21 cellular contexts compared by ENCODE assay signal in the genomic region with DNA sequence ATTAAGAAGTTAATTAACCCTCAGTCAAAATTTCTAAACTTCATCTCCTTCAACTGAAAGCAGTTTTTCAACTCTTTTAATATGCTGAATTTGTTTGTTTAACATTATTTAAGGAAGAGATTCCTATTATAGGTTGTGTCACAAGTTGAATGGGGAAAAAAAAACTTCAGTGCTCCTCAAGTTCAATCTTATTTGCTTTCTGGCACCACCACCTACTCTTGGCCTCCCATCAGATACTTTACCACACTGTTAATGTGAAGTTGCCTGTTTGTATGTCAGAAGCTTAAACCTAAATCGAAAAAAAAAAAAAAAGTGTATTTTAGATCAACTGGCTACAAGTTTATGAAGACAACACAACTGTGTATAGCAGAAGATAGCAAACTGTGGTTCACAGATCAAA. TPM values are rescaled to one million over a fixed set of nuclear protein-coding genes. Genes with fewer than 3 reads are reported as not detected.
DNase-seq lines count a peak whose midpoint lies in the region; ATAC-seq and TF ChIP-seq lines count a peak whose summit lies in the region.
"Had no signal": no experiment of that assay in that cellular context is flagged by ENCODE, and none has a peak within 500 bp of the region (broad histone marks: within the 10 kb centered on the region; RNA-seq: fewer than 3 reads in every experiment).

No MANE protein-coding gene starts in this region.

- CTCF ChIA-PET in PC-3 (lab: Charles Lee) = interaction anchor here (0.6 kb wide), 1 partner anchor 169 kb away, joined by 3 read pairs; no protein-coding TSS in a partner anchor

- H3K9ac ChIP-seq in PC-3 (ENCODE audit: low read length) = no peak overlapping the region
- H3K9ac ChIP-seq: BLaER1 treated with 17β-estradiol and CSF1 and Interleukin-3, amounts not matched to agents 10 nM and 100 nM had no signal

- POLR2A ChIA-PET in PC-3 (lab: Charles Lee; ENCODE audit: unreplicated experiment) = interaction anchor here (0.9 kb wide), 1 partner anchor 30 kb away, joined by 4 read pairs; no protein-coding TSS in a partner anchor

- H3K4me1 ChIP-seq in PC-3 (ENCODE audit: insufficient read depth, low read length) (peaks cover 35% of the 10 kb centered on the region), left lung (peaks cover 0 to 17% of the 10 kb centered on the region in 2 donors)

- no peaks in the 10 kb centered on the region for H3K27me3 ChIP-seq in PC-3 (ENCODE audit: low read length)
- H3K27me3 ChIP-seq in left lung = peaks cover 12 to 21% of the 10 kb centered on the region in 2 donors
- H3K27me3 ChIP-seq: BLaER1 treated with 17β-estradiol and CSF1 and Interleukin-3, amounts not matched to agents 10 nM and 100 nM had no signal

- H3F3A ChIP-seq in PC-3 (ENCODE audit: low read length, unreplicated experiment) = no peaks in the 10 kb centered on the region

- H3K4me2 ChIP-seq in PC-3 (ENCODE audit: low read length) = peak overlapping the region; percentile 14; the same call in 1 of the 2 replicates
- H3K4me2 ChIP-seq: A549; BLaER1 treated with 17β-estradiol and CSF1 and Interleukin-3, amounts not matched to agents 10 nM and 100 nM had no signal

- H2AFZ ChIP-seq in PC-3 (ENCODE audit: low read length) = no peak overlapping the region

- no TSS peak for BruUV-seq in PC-3 (replicated peaks; lab: Mats Ljungman, UMichigan)

- no peaks in the 10 kb centered on the region for H3K79me2 ChIP-seq in PC-3 (ENCODE audit: low read length)

- H3K27ac ChIP-seq in PC-3 (ENCODE audit: low read length) (peak overlapping the region; percentile 38), left lung (no peak overlapping the region)
- H3K27ac ChIP-seq: 22Rv1; BLaER1 treated with 17β-estradiol and CSF1 and Interleukin-3, amounts not matched to agents 10 nM and 100 nM; C4-2B had no signal

- peaks cover 3% of the 10 kb centered on the region; the same call in 1 of the 2 replicates for H3K9me3 ChIP-seq in PC-3 (ENCODE audit: low read length)
- no peaks in the 10 kb centered on the region for H3K9me3 ChIP-seq in left lung

- DNase-seq in LNCaP clone FGC (ENCODE audit: low read depth) = peak; percentile 78
- DNase-seq in PC-3 = peak; percentile 7
- DNase-seq in left lung = no peak
- no peak for DNase-seq in DMS153 (lab: John Stamatoyannopoulos, UW)
- DNase-seq: AML-193; Caco-2; Calu3; CD4-positive, alpha-beta T cell; CD8-positive, alpha-beta T cell; DMS53; DMS79; DND-41; EL; GDM1 had no signal

- H3K4me3 ChIP-seq in LNCaP clone FGC (ENCODE audit: low read depth, low read length) (no peak overlapping the region), PC-3 (ENCODE audit: low read length) (no peak overlapping the region), left lung (no peak overlapping the region)
- H3K4me3 ChIP-seq: A549; BLaER1 treated with 17β-estradiol and CSF1 and Interleukin-3, amounts not matched to agents 10 nM and 100 nM; GM12878 had no signal

- intact Hi-C loops in PC-3 (cut with micrococcal nuclease) (loop anchor here (1.0 to 2.0 kb wide), 5 partner anchors 31 to 63 kb away; no protein-coding TSS in a partner anchor), left lung (cut with DNase I) (no loop called here)

- TF ChIP-seq CTCF in LNCaP clone FGC (IDR thresholded peaks at IDR 0.05; ENCODE audit: control insufficient read depth, extremely low read depth, insufficient read depth) (no peak), PC-3 (conservative IDR thresholded peaks at IDR 0.05; ENCODE audit: low read depth, low read length) (no peak), left lung (IDR thresholded peaks at IDR 0.05) (no peak)

- no peaks in the 10 kb centered on the region for H3K36me3 ChIP-seq in PC-3 (ENCODE audit: low read depth, low read length)
- no peaks in the 10 kb centered on the region for H3K36me3 ChIP-seq in left lung
- H3K36me3 ChIP-seq: BLaER1 treated with 17β-estradiol and CSF1 and Interleukin-3, amounts not matched to agents 10 nM and 100 nM had no signal

- no peaks in the 10 kb centered on the region for H3K9me2 ChIP-seq in PC-3 (replicated peaks; ENCODE audit: low read length)

- H4K20me1 ChIP-seq in PC-3 (ENCODE audit: low read length) = no peaks in the 10 kb centered on the region
- H4K20me1 ChIP-seq: BLaER1 treated with 17β-estradiol and CSF1 and Interleukin-3, amounts not matched to agents 10 nM and 100 nM had no signal

- ATAC-seq in PC-3 (peak; percentile 48), left lung (peak; percentile 11), GM19324 (IDR thresholded peaks at IDR 0.05; ENCODE audit: low FRiP score, unreplicated experiment) (no peak)
- ATAC-seq: A549; CD8-positive, alpha-beta T cell; GM12878 had no signal

RNA-seq across cellular contexts. Expression of a gene that starts 4.1 kb away (rescaled TPM):
- 0.26 and 0.58 TPM in 2 replicates for total RNA-seq in PC-3 (2014; rRNA removed)
- 100 to 1,000 TPM in 1 of 2 donors, 10 to 100 TPM in 1; 30.3 to 101 TPM for total RNA-seq in left lung
- total RNA-seq: Calu3, G401 had no signal

RNA-seq across cellular contexts. Expression of a gene that starts 49.4 kb away (rescaled TPM):
- total RNA-seq in PC-3 (2014; rRNA removed) (29.9 and 38.8 TPM in 2 replicates), left lung (1 to 10 TPM; 6.4 to 9.3 TPM)

Comparison
In these comparisons a context has a peak if more than half of its experiments do, and no peak if none do; other contexts are left out.
1. DNase-seq: peak in LNCaP clone FGC (single experiment) and PC-3 (single experiment); none in left lung (0 of 2) and DMS153 (single experiment).
2. RNA of a gene that starts 4.1 kb away (total RNA-seq): 30.3 to 101 TPM in left lung; 0.26 to 0.58 TPM in PC-3; every median in the first group is over 10 times any median in the second.